1 cellular context compared by ENCODE assay signal in the genomic region with DNA sequence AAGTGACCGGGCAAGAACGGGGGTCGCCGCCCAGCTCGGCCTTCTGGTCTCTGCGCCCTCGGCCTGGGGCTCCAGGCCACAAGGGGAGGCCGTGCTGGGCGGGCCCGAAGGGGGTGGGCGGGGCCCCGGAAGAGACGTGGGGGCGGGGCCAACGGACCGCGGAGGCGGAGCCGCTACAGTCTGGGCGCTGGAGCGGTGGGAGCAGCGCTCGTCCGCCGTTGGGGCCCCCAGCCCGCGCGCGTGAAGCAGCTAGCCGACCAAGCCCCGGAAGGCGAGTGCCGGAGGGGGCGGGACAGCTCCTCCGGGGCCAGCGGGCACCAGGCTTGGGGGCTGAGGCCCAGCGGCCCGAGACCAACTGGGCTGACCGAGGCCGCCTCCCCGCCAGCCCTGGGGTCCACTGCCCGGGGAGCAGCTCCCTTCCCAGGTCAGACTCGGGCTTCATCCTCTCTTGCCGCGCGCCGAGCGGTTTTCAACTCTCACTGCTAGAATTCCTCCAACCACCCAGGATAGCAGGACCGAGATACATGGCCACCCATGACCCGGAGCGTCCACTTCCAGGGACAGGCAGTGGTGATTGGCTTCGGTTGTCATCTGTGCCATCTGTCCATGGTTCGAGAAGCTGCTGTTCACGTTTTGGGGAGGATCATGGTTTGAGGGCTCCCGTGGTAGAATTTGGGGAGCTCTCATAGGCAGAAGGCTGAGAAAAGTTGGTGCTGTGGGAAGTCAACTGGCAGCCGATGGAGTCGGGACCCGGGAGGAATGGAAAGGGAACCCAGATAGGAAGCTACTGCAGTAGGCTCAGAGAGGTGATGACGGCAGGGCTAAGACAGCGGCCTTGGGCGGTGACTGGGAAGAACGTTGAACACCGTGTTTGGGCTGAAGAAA.
A peak's percentile ranks its signal among the peaks of the same experiment; 100 is the strongest.
TF ChIP-seq lines count a peak whose summit lies in the region.

No MANE protein-coding gene starts in this region.

TF ChIP-seq in WTC11, 78 proteins besides CTCF, POLR2A, EP300 and RAD21 (continued from another document):
- TF ChIP-seq, protein P1, sequence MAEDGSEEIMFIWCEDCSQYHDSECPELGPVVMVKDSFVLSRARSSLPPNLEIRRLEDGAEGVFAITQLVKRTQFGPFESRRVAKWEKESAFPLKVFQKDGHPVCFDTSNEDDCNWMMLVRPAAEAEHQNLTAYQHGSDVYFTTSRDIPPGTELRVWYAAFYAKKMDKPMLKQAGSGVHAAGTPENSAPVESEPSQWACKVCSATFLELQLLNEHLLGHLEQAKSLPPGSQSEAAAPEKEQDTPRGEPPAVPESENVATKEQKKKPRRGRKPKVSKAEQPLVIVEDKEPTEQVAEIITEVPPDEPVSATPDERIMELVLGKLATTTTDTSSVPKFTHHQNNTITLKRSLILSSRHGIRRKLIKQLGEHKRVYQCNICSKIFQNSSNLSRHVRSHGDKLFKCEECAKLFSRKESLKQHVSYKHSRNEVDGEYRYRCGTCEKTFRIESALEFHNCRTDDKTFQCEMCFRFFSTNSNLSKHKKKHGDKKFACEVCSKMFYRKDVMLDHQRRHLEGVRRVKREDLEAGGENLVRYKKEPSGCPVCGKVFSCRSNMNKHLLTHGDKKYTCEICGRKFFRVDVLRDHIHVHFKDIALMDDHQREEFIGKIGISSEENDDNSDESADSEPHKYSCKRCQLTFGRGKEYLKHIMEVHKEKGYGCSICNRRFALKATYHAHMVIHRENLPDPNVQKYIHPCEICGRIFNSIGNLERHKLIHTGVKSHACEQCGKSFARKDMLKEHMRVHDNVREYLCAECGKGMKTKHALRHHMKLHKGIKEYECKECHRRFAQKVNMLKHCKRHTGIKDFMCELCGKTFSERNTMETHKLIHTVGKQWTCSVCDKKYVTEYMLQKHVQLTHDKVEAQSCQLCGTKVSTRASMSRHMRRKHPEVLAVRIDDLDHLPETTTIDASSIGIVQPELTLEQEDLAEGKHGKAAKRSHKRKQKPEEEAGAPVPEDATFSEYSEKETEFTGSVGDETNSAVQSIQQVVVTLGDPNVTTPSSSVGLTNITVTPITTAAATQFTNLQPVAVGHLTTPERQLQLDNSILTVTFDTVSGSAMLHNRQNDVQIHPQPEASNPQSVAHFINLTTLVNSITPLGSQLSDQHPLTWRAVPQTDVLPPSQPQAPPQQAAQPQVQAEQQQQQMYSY (CRISPR knock-in tag; IDR thresholded peaks at IDR 0.05): no peak
- TF ChIP-seq, protein P2, sequence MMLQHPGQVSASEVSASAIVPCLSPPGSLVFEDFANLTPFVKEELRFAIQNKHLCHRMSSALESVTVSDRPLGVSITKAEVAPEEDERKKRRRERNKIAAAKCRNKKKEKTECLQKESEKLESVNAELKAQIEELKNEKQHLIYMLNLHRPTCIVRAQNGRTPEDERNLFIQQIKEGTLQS (CRISPR knock-in tag; conservative IDR thresholded peaks at IDR 0.05): no peak
- TF ChIP-seq, protein P3, sequence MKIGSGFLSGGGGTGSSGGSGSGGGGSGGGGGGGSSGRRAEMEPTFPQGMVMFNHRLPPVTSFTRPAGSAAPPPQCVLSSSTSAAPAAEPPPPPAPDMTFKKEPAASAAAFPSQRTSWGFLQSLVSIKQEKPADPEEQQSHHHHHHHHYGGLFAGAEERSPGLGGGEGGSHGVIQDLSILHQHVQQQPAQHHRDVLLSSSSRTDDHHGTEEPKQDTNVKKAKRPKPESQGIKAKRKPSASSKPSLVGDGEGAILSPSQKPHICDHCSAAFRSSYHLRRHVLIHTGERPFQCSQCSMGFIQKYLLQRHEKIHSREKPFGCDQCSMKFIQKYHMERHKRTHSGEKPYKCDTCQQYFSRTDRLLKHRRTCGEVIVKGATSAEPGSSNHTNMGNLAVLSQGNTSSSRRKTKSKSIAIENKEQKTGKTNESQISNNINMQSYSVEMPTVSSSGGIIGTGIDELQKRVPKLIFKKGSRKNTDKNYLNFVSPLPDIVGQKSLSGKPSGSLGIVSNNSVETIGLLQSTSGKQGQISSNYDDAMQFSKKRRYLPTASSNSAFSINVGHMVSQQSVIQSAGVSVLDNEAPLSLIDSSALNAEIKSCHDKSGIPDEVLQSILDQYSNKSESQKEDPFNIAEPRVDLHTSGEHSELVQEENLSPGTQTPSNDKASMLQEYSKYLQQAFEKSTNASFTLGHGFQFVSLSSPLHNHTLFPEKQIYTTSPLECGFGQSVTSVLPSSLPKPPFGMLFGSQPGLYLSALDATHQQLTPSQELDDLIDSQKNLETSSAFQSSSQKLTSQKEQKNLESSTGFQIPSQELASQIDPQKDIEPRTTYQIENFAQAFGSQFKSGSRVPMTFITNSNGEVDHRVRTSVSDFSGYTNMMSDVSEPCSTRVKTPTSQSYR (CRISPR knock-in tag; IDR thresholded peaks at IDR 0.05): peak; percentile 18; the same call in 1 of the 2 replicates
- TF ChIP-seq, protein P4, sequence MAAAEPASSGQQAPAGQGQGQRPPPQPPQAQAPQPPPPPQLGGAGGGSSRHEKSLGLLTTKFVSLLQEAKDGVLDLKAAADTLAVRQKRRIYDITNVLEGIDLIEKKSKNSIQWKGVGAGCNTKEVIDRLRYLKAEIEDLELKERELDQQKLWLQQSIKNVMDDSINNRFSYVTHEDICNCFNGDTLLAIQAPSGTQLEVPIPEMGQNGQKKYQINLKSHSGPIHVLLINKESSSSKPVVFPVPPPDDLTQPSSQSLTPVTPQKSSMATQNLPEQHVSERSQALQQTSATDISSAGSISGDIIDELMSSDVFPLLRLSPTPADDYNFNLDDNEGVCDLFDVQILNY (CRISPR knock-in tag; IDR thresholded peaks at IDR 0.05): peak; percentile 41; the same call in 1 of the 2 replicates
- TF ChIP-seq RELA (CRISPR knock-in tag; IDR thresholded peaks at IDR 0.05; ENCODE audit: borderline replicate concordance) (no peak; the same call in 1 of the 2 replicates), CREM (CRISPR knock-in tag; IDR thresholded peaks at IDR 0.05) (peak; percentile 73; the same call in 1 of the 2 replicates), RORB (CRISPR knock-in tag; IDR thresholded peaks at IDR 0.05) (no peak), HMGA2 (CRISPR knock-in tag; IDR thresholded peaks at IDR 0.05) (no peak), SMAD4 (CRISPR knock-in tag; IDR thresholded peaks at IDR 0.05) (no peak), SP1 (CRISPR knock-in tag; conservative IDR thresholded peaks at IDR 0.05) (peak; percentile 84), GABPB1 (CRISPR knock-in tag; IDR thresholded peaks at IDR 0.05) (peak; percentile 59), ETV6 (CRISPR knock-in tag; IDR thresholded peaks at IDR 0.05) (0 out of 2 replicates have a peak, but pooled peaks have one; percentile 16), TEAD1 (CRISPR knock-in tag; IDR thresholded peaks at IDR 0.05) (0 out of 2 replicates have a peak, but pooled peaks have one; percentile 21), CREB1 (CRISPR knock-in tag; IDR thresholded peaks at IDR 0.05) (no peak), CBFB (CRISPR knock-in tag; IDR thresholded peaks at IDR 0.05; ENCODE audit: low read depth) (no peak)
- TF ChIP-seq, protein P5, sequence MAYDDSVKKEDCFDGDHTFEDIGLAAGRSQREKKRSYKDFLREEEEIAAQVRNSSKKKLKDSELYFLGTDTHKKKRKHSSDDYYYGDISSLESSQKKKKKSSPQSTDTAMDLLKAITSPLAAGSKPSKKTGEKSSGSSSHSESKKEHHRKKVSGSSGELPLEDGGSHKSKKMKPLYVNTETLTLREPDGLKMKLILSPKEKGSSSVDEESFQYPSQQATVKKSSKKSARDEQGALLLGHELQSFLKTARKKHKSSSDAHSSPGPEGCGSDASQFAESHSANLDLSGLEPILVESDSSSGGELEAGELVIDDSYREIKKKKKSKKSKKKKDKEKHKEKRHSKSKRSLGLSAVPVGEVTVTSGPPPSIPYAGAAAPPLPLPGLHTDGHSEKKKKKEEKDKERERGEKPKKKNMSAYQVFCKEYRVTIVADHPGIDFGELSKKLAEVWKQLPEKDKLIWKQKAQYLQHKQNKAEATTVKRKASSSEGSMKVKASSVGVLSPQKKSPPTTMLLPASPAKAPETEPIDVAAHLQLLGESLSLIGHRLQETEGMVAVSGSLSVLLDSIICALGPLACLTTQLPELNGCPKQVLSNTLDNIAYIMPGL (CRISPR knock-in tag; IDR thresholded peaks at IDR 0.05): 0 out of 2 replicates have a peak, but pooled peaks have one; percentile 26
TF ChIP-seq in WTC11: peak in this region for 10.
